In the genomic region with DNA sequence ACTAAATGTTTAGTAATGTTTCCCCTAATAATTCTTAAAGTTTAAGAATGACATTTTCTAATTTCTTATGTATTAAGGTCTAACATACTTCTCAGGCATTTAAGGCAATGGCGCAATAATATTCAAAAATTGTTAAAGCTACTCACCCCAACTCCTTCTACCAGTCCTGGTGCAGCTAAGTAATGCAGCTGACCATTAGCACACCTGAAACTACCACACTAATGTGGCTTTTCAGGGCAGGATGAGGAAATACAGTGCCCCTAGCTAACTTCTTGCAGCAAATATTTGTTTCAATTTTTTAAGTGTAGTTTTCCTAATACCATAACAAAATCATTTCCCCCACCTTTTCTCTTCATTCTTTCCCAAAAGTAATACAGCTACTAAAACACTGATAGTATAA, we compare ENCODE assay signal across 25 cellular contexts.
"Had no signal": no experiment of that assay in that cellular context is flagged by ENCODE, and none has a peak within 500 bp of the region (broad histone marks: within the 10 kb centered on the region; RNA-seq: fewer than 3 reads in every experiment).

No MANE protein-coding gene starts in this region.

- DNase-seq: stimulated activated CD4-positive, alpha-beta T cell treated with anti-CD3 and anti-CD28 coated beads, Interleukin-2, amount 100 ng/mL, for 48 hours; stimulated activated CD4-positive, alpha-beta T cell treated with anti-CD3 and anti-CD28 coated beads, Interleukin-4, amount 100 ng/mL, for 1 hour; stimulated activated CD4-positive, alpha-beta T cell treated with anti-CD3 and anti-CD28 coated beads, Interleukin-4, amount 100 ng/mL, for 24 hours; stimulated activated CD4-positive, alpha-beta T cell treated with anti-CD3 and anti-CD28 coated beads, Interleukin-4, amount 100 ng/mL, for 4 hours; stimulated activated CD8-positive, alpha-beta memory T cell treated with anti-CD3 and anti-CD28 coated beads, Interleukin-4, amount 100 ng/mL, for 48 hours; stimulated activated naive B cell treated with anti-CD40 and anti-IgM and Interleukin-4, amounts not matched to agents 10 μg/mL and 1 μg/mL and 100 μg/mL, for 72 hours; stimulated activated naive CD4-positive, alpha-beta T cell; stimulated activated naive CD4-positive, alpha-beta T cell treated with Interleukin-2 at 50 U/mL for 16 hours; stimulated activated naive CD8-positive, alpha-beta T cell treated with anti-CD3 and anti-CD28 coated beads, Interleukin-15, amount 100 ng/mL, for 72 hours; stimulated activated naive CD8-positive, alpha-beta T cell treated with anti-CD3 and anti-CD28 coated beads, Interleukin-15, Interleukin-2, amounts not matched to agents 100 U/mL and 50 U/mL, for 24 hours; stomach; substantia nigra; testis; thyroid gland; tibial artery; transverse colon; upper lobe of left lung; upper lobe of right lung; uterus had no signal

- H3K36me3 ChIP-seq: stomach, suprapubic skin, thoracic aorta, thyroid gland, tibial artery, tibial nerve, transverse colon, upper lobe of left lung, upper lobe of right lung, uterus, vagina had no signal

- H3K27me3 ChIP-seq: stomach, suprapubic skin, testis, thyroid gland, tibial artery, tibial nerve, transverse colon, upper lobe of left lung, upper lobe of right lung, uterus, vagina had no signal

- H3K4me1 ChIP-seq: stomach, suprapubic skin, testis, thyroid gland, tibial artery, tibial nerve, transverse colon, upper lobe of left lung, upper lobe of right lung, uterus, vagina had no signal

- H3K27ac ChIP-seq: stomach, suprapubic skin, testis, thoracic aorta, thyroid gland, tibial artery, tibial nerve, transverse colon, upper lobe of left lung, upper lobe of right lung, uterus, vagina had no signal

- H3K4me3 ChIP-seq: stomach, suprapubic skin, testis, thoracic aorta, thyroid gland, tibial artery, tibial nerve, transverse colon, upper lobe of left lung, upper lobe of right lung, uterus, vagina had no signal

- H3K9me3 ChIP-seq: stomach, suprapubic skin, testis, thoracic aorta, thyroid gland, tibial artery, tibial nerve, transverse colon, upper lobe of left lung, upper lobe of right lung, uterus, vagina had no signal

- ATAC-seq: stimulated activated effector memory CD8-positive, alpha-beta T cell treated with anti-CD3 and anti-CD28 coated beads, Interleukin-12 subunit alpha, Interleukin-12 subunit beta, amount 100 ng/mL, for 72 hours; stimulated activated memory B cell treated with anti-CD40 and anti-IgM and Interleukin-4, amounts not matched to agents 10 μg/mL and 1 μg/mL and 100 μg/mL, for 72 hours; stimulated activated naive B cell treated with anti-CD40 and anti-IgM and Interleukin-4, amounts not matched to agents 10 μg/mL and 1 μg/mL and 100 μg/mL, for 72 hours; stimulated activated naive CD8-positive, alpha-beta T cell treated with anti-CD3 and anti-CD28 coated beads, Interleukin-15, amount 100 ng/mL, for 72 hours; stimulated activated naive CD8-positive, alpha-beta T cell treated with anti-CD3 and anti-CD28 coated beads, Interleukin-15, Interleukin-2, amounts not matched to agents 100 U/mL and 50 U/mL, for 24 hours; upper lobe of right lung had no signal
